ENCODE assay signal across 1 cellular context in the genomic region with DNA sequence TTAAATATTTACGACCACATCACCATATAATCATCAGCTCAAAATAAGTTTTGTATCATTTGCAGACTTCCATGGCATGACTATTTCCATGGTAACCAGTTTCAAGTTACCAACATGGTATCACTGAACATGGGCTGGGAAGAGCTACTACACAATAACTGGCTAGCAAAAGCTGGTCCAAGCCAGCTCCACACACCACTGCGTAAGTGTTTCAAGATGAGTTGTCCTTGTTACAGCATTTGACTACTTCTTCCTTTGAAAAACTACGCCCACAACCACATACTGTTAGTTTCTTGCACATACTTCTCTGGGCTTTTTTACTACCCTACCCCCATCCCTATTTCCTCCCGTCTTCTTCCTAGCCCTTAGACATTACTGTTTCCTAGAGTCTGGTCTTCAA.
TF ChIP-seq lines count a peak whose summit lies in the region.

No MANE protein-coding gene starts in this region.

TF ChIP-seq in GM12878, 131 proteins besides CTCF, POLR2A, EP300 and RAD21 (continued from another document and continues in another):
- TF ChIP-seq, protein P1, sequence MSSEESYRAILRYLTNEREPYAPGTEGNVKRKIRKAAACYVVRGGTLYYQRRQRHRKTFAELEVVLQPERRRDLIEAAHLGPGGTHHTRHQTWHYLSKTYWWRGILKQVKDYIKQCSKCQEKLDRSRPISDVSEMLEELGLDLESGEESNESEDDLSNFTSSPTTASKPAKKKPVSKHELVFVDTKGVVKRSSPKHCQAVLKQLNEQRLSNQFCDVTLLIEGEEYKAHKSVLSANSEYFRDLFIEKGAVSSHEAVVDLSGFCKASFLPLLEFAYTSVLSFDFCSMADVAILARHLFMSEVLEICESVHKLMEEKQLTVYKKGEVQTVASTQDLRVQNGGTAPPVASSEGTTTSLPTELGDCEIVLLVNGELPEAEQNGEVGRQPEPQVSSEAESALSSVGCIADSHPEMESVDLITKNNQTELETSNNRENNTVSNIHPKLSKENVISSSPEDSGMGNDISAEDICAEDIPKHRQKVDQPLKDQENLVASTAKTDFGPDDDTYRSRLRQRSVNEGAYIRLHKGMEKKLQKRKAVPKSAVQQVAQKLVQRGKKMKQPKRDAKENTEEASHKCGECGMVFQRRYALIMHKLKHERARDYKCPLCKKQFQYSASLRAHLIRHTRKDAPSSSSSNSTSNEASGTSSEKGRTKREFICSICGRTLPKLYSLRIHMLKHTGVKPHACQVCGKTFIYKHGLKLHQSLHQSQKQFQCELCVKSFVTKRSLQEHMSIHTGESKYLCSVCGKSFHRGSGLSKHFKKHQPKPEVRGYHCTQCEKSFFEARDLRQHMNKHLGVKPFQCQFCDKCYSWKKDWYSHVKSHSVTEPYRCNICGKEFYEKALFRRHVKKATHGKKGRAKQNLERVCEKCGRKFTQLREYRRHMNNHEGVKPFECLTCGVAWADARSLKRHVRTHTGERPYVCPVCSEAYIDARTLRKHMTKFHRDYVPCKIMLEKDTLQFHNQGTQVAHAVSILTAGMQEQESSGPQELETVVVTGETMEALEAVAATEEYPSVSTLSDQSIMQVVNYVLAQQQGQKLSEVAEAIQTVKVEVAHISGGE (CRISPR knock-in tag; IDR thresholded peaks at IDR 0.05) = no peak
- TF ChIP-seq YY1 (IDR thresholded peaks at IDR 0.05; ENCODE audit: low read depth, low read length) (no peak), ZZZ3 (IDR thresholded peaks at IDR 0.05; ENCODE audit: control insufficient read depth, insufficient read length, low read depth) (no peak), KDM1A (IDR thresholded peaks at IDR 0.05; ENCODE audit: borderline replicate concordance) (no peak), ZNF217 (IDR thresholded peaks at IDR 0.05) (no peak), SPI1 (IDR thresholded peaks at IDR 0.05; ENCODE audit: borderline replicate concordance, insufficient read depth, low read depth, low read length) (no peak), HDAC6 (IDR thresholded peaks at IDR 0.05; ENCODE audit: unreplicated experiment) (no peak), ZNF24 (IDR thresholded peaks at IDR 0.05) (no peak), GATAD2B (conservative IDR thresholded peaks at IDR 0.05; ENCODE audit: low read depth) (no peak; the same call in 1 of the 2 replicates), MYB (IDR thresholded peaks at IDR 0.05; ENCODE audit: borderline replicate concordance, low read depth, low read length) (no peak), DPF2 (IDR thresholded peaks at IDR 0.05) (peak; percentile 74), RCOR1 (conservative IDR thresholded peaks at IDR 0.05; ENCODE audit: low read depth, low read length) (no peak), YBX1 (IDR thresholded peaks at IDR 0.05) (no peak), JUNB (IDR thresholded peaks at IDR 0.05) (peak; percentile 88), SREBF1 (IDR thresholded peaks at IDR 0.05; ENCODE audit: low read length) (no peak), SUZ12 (IDR thresholded peaks at IDR 0.05; ENCODE audit: unreplicated experiment) (no peak), EED (IDR thresholded peaks at IDR 0.05; ENCODE audit: low read depth) (peak; percentile 84), SP1 (IDR thresholded peaks at IDR 0.05; ENCODE audit: low read depth, low read length) (no peak), SMAD5 (IDR thresholded peaks at IDR 0.05; ENCODE audit: low read depth) (no peak), GABPA (IDR thresholded peaks at IDR 0.05; ENCODE audit: low read depth) (no peak; the same call in 1 of the 2 replicates), CBFB (IDR thresholded peaks at IDR 0.05; ENCODE audit: low read depth) (no peak; the same call in none of the 2 replicates), JUND (IDR thresholded peaks at IDR 0.05; ENCODE audit: low read depth, low read length) (peak; percentile 79; the same call in 1 of the 2 replicates), ZBED1 (IDR thresholded peaks at IDR 0.05; ENCODE audit: borderline replicate concordance) (peak; percentile 59; the same call in 1 of the 2 replicates), CBX3 (IDR thresholded peaks at IDR 0.05; ENCODE audit: borderline replicate concordance, low read depth) (no peak), MEF2B (IDR thresholded peaks at IDR 0.05; ENCODE audit: partially characterized antibody, poor library complexity, severe bottlenecking) (peak; percentile 42), NRF1 (conservative IDR thresholded peaks at IDR 0.05; ENCODE audit: low read depth, low read length) (no peak), NFYA (IDR thresholded peaks at IDR 0.05; ENCODE audit: borderline replicate concordance, low read depth, low read length) (no peak), RUNX3 (IDR thresholded peaks at IDR 0.05; ENCODE audit: low read length) (peak; percentile 90), TAF1 (IDR thresholded peaks at IDR 0.05; ENCODE audit: borderline replicate concordance, low read depth, low read length) (no peak), BMI1 (IDR thresholded peaks at IDR 0.05; ENCODE audit: borderline replicate concordance) (peak; percentile 78)
- TF ChIP-seq, protein P2, sequence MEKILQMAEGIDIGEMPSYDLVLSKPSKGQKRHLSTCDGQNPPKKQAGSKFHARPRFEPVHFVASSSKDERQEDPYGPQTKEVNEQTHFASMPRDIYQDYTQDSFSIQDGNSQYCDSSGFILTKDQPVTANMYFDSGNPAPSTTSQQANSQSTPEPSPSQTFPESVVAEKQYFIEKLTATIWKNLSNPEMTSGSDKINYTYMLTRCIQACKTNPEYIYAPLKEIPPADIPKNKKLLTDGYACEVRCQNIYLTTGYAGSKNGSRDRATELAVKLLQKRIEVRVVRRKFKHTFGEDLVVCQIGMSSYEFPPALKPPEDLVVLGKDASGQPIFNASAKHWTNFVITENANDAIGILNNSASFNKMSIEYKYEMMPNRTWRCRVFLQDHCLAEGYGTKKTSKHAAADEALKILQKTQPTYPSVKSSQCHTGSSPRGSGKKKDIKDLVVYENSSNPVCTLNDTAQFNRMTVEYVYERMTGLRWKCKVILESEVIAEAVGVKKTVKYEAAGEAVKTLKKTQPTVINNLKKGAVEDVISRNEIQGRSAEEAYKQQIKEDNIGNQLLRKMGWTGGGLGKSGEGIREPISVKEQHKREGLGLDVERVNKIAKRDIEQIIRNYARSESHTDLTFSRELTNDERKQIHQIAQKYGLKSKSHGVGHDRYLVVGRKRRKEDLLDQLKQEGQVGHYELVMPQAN (conservative IDR thresholded peaks at IDR 0.05) = no peak
- TF ChIP-seq, protein P3, sequence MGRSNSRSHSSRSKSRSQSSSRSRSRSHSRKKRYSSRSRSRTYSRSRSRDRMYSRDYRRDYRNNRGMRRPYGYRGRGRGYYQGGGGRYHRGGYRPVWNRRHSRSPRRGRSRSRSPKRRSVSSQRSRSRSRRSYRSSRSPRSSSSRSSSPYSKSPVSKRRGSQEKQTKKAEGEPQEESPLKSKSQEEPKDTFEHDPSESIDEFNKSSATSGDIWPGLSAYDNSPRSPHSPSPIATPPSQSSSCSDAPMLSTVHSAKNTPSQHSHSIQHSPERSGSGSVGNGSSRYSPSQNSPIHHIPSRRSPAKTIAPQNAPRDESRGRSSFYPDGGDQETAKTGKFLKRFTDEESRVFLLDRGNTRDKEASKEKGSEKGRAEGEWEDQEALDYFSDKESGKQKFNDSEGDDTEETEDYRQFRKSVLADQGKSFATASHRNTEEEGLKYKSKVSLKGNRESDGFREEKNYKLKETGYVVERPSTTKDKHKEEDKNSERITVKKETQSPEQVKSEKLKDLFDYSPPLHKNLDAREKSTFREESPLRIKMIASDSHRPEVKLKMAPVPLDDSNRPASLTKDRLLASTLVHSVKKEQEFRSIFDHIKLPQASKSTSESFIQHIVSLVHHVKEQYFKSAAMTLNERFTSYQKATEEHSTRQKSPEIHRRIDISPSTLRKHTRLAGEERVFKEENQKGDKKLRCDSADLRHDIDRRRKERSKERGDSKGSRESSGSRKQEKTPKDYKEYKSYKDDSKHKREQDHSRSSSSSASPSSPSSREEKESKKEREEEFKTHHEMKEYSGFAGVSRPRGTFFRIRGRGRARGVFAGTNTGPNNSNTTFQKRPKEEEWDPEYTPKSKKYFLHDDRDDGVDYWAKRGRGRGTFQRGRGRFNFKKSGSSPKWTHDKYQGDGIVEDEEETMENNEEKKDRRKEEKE (IDR thresholded peaks at IDR 0.05) = no peak
- TF ChIP-seq, protein P4, sequence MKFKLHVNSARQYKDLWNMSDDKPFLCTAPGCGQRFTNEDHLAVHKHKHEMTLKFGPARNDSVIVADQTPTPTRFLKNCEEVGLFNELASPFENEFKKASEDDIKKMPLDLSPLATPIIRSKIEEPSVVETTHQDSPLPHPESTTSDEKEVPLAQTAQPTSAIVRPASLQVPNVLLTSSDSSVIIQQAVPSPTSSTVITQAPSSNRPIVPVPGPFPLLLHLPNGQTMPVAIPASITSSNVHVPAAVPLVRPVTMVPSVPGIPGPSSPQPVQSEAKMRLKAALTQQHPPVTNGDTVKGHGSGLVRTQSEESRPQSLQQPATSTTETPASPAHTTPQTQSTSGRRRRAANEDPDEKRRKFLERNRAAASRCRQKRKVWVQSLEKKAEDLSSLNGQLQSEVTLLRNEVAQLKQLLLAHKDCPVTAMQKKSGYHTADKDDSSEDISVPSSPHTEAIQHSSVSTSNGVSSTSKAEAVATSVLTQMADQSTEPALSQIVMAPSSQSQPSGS (IDR thresholded peaks at IDR 0.05; ENCODE audit: low read length) = peak; percentile 72
- TF ChIP-seq, protein P5, sequence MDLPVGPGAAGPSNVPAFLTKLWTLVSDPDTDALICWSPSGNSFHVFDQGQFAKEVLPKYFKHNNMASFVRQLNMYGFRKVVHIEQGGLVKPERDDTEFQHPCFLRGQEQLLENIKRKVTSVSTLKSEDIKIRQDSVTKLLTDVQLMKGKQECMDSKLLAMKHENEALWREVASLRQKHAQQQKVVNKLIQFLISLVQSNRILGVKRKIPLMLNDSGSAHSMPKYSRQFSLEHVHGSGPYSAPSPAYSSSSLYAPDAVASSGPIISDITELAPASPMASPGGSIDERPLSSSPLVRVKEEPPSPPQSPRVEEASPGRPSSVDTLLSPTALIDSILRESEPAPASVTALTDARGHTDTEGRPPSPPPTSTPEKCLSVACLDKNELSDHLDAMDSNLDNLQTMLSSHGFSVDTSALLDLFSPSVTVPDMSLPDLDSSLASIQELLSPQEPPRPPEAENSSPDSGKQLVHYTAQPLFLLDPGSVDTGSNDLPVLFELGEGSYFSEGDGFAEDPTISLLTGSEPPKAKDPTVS (IDR thresholded peaks at IDR 0.05; ENCODE audit: low read depth, low read length) = no peak
- TF ChIP-seq, protein P6, sequence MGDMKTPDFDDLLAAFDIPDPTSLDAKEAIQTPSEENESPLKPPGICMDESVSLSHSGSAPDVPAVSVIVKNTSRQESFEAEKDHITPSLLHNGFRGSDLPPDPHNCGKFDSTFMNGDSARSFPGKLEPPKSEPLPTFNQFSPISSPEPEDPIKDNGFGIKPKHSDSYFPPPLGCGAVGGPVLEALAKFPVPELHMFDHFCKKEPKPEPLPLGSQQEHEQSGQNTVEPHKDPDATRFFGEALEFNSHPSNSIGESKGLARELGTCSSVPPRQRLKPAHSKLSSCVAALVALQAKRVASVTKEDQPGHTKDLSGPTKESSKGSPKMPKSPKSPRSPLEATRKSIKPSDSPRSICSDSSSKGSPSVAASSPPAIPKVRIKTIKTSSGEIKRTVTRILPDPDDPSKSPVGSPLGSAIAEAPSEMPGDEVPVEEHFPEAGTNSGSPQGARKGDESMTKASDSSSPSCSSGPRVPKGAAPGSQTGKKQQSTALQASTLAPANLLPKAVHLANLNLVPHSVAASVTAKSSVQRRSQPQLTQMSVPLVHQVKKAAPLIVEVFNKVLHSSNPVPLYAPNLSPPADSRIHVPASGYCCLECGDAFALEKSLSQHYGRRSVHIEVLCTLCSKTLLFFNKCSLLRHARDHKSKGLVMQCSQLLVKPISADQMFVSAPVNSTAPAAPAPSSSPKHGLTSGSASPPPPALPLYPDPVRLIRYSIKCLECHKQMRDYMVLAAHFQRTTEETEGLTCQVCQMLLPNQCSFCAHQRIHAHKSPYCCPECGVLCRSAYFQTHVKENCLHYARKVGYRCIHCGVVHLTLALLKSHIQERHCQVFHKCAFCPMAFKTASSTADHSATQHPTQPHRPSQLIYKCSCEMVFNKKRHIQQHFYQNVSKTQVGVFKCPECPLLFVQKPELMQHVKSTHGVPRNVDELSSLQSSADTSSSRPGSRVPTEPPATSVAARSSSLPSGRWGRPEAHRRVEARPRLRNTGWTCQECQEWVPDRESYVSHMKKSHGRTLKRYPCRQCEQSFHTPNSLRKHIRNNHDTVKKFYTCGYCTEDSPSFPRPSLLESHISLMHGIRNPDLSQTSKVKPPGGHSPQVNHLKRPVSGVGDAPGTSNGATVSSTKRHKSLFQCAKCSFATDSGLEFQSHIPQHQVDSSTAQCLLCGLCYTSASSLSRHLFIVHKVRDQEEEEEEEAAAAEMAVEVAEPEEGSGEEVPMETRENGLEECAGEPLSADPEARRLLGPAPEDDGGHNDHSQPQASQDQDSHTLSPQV (IDR thresholded peaks at IDR 0.05) = no peak
- TF ChIP-seq, protein P7, sequence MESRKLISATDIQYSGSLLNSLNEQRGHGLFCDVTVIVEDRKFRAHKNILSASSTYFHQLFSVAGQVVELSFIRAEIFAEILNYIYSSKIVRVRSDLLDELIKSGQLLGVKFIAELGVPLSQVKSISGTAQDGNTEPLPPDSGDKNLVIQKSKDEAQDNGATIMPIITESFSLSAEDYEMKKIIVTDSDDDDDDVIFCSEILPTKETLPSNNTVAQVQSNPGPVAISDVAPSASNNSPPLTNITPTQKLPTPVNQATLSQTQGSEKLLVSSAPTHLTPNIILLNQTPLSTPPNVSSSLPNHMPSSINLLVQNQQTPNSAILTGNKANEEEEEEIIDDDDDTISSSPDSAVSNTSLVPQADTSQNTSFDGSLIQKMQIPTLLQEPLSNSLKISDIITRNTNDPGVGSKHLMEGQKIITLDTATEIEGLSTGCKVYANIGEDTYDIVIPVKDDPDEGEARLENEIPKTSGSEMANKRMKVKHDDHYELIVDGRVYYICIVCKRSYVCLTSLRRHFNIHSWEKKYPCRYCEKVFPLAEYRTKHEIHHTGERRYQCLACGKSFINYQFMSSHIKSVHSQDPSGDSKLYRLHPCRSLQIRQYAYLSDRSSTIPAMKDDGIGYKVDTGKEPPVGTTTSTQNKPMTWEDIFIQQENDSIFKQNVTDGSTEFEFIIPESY (IDR thresholded peaks at IDR 0.05) = no peak
- TF ChIP-seq, protein P8, sequence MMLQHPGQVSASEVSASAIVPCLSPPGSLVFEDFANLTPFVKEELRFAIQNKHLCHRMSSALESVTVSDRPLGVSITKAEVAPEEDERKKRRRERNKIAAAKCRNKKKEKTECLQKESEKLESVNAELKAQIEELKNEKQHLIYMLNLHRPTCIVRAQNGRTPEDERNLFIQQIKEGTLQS (IDR thresholded peaks at IDR 0.05; ENCODE audit: borderline replicate concordance, extremely low read depth, low read depth, low read length) = no peak
- TF ChIP-seq, protein P9, sequence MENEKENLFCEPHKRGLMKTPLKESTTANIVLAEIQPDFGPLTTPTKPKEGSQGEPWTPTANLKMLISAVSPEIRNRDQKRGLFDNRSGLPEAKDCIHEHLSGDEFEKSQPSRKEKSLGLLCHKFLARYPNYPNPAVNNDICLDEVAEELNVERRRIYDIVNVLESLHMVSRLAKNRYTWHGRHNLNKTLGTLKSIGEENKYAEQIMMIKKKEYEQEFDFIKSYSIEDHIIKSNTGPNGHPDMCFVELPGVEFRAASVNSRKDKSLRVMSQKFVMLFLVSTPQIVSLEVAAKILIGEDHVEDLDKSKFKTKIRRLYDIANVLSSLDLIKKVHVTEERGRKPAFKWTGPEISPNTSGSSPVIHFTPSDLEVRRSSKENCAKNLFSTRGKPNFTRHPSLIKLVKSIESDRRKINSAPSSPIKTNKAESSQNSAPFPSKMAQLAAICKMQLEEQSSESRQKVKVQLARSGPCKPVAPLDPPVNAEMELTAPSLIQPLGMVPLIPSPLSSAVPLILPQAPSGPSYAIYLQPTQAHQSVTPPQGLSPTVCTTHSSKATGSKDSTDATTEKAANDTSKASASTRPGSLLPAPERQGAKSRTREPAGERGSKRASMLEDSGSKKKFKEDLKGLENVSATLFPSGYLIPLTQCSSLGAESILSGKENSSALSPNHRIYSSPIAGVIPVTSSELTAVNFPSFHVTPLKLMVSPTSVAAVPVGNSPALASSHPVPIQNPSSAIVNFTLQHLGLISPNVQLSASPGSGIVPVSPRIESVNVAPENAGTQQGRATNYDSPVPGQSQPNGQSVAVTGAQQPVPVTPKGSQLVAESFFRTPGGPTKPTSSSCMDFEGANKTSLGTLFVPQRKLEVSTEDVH (IDR thresholded peaks at IDR 0.05; ENCODE audit: low read depth, partially characterized antibody) = no peak
